8 cellular contexts compared by ENCODE assay signal in the genomic region with DNA sequence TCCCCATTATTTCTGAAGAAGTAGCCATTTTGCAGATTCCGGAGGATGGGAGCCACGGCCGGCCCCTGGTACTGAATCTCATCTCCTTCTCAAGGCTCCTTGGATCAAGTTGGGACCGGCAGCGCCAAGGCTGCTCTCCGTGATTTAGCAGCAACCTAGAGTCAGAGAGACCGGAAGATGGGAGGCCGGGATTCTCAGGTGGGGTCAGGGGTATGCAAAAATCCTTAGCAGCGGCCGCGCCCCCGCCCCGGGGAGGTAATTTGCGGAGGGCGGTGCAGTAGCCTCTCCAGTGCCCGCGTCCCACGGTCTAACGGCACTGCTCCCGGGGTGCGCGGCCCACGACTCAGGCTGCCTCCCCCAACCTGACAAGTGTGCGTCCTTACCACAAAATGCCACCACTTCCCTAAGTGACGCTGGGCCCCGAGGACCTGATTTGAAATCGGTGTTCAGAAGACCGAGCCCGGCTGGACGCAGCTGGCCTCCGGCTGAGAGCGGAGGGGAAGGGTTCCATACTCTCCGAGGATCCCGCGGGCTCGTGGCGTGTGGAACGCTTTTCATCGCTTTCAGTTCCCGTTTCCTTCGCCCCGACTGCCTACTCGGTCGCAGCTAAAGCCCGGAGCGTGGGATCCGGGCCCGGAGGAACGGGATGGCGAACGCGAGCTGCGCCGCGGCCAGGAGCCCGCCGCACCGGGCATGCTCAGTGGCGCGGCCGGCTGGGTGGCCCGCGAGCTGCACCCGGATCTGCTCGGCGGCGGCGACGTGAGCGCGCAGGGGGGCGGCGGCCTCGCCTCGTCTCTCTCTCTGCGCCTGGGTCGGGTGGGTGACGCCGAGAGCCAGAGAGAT. TPM values are rescaled to one million over a fixed set of nuclear protein-coding genes. Genes with fewer than 3 reads are reported as not detected.
A peak's percentile ranks its signal among the peaks of the same experiment; 100 is the strongest.
DNase-seq lines count a peak whose midpoint lies in the region; ATAC-seq and TF ChIP-seq lines count a peak whose summit lies in the region.

A gene with protein sequence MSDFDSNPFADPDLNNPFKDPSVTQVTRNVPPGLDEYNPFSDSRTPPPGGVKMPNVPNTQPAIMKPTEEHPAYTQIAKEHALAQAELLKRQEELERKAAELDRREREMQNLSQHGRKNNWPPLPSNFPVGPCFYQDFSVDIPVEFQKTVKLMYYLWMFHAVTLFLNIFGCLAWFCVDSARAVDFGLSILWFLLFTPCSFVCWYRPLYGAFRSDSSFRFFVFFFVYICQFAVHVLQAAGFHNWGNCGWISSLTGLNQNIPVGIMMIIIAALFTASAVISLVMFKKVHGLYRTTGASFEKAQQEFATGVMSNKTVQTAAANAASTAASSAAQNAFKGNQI (plus strand): TSS at position 787 of the 843 bp plus-strand sequence. CDS start 55 bp downstream, at position 842.

- WGBS in endodermal cell (ENCODE audit: insufficient coverage in 1 of 2, insufficient read length in 1 of 2), 2 experiments: 0 to 1% methylated on average over 28 to 79 of the region's 79 CpGs
- WGBS in mesodermal cell (ENCODE audit: insufficient coverage in 2 of 2), 2 experiments: 0% methylated on average over 45 to 75 of the region's 79 CpGs

- peak; percentile 60 for TF ChIP-seq CTCF in endodermal cell (conservative IDR thresholded peaks at IDR 0.05)

- H3K4me1 Mint-ChIP-seq in activated CD8-positive, alpha-beta memory T cell treated with anti-CD3 and anti-CD28 coated beads, Interleukin-2, amount 10 ng/mL, durations not matched to agents 7 days and 5 days: peaks cover 25% of the 10 kb centered on the region
- peaks cover 26% of the 10 kb centered on the region for H3K4me1 Mint-ChIP-seq in endodermal cell

- H3K9me3 Mint-ChIP-seq in activated CD8-positive, alpha-beta memory T cell treated with anti-CD3 and anti-CD28 coated beads, Interleukin-2, amount 10 ng/mL, durations not matched to agents 7 days and 5 days (ENCODE audit: low read depth): no peaks in the 10 kb centered on the region
- H3K9me3 Mint-ChIP-seq in endodermal cell: no peaks in the 10 kb centered on the region

- H3K36me3 Mint-ChIP-seq in activated CD8-positive, alpha-beta memory T cell treated with anti-CD3 and anti-CD28 coated beads, Interleukin-2, amount 10 ng/mL, durations not matched to agents 7 days and 5 days: peaks cover 16% of the 10 kb centered on the region
- peaks cover 3% of the 10 kb centered on the region for H3K36me3 Mint-ChIP-seq in endodermal cell (ENCODE audit: low read depth)

- CTCF ChIA-PET in activated CD8-positive, alpha-beta memory T cell treated with anti-CD3 and anti-CD28 coated beads, Interleukin-2, amount 10 ng/mL, durations not matched to agents 7 days and 5 days (lab: Charles Lee): interaction anchor here (1.0 to 2.2 kb wide), 3 partner anchors 17 to 116 kb away, joined by 3 to 23 read pairs (median 3); a partner anchor contains a TSS

- no peaks in the 10 kb centered on the region for H3K27me3 ChIP-seq in endodermal cell (ENCODE audit: control insufficient read depth, insufficient read depth, low read length, poor library complexity, severe bottlenecking)

- peak within 1 kb of the TSS; percentile 82 for H3K27ac ChIP-seq in endodermal cell (ENCODE audit: low read depth, low read length)
- peak within 1 kb of the TSS; percentile 88 for H3K27ac ChIP-seq in mesodermal cell (ENCODE audit: low read depth, low read length, severe bottlenecking)

- in situ Hi-C loops in Caki2 (cut with HindIII; ENCODE audit: low pct_unique_long_range_greater_than_20kb, low sequenced_read_pairs): no loop called here

- peak; percentile 77 for ATAC-seq in GM21360 (IDR thresholded peaks at IDR 0.05; ENCODE audit: unreplicated experiment)
- peak; percentile 94 for ATAC-seq in activated CD8-positive, alpha-beta memory T cell treated with anti-CD3 and anti-CD28 coated beads, Interleukin-2, amount 10 ng/mL, durations not matched to agents 7 days and 5 days

- no peaks in the 10 kb centered on the region for H3K27me3 Mint-ChIP-seq in activated CD8-positive, alpha-beta memory T cell treated with anti-CD3 and anti-CD28 coated beads, Interleukin-2, amount 10 ng/mL, durations not matched to agents 7 days and 5 days
- H3K27me3 Mint-ChIP-seq in endodermal cell (ENCODE audit: insufficient read depth): no peaks in the 10 kb centered on the region

- peak within 1 kb of the TSS; percentile 97 for H3K27ac Mint-ChIP-seq in activated CD8-positive, alpha-beta memory T cell treated with anti-CD3 and anti-CD28 coated beads, Interleukin-2, amount 10 ng/mL, durations not matched to agents 7 days and 5 days
- peak within 1 kb of the TSS; percentile 96 for H3K27ac Mint-ChIP-seq in endodermal cell

- DNase-seq in Caki2 (ENCODE audit: low read depth) (peak; percentile 85), HT1080 (ENCODE audit: low read depth) (peak; percentile 90), NOMO-1 treated with dmso at 0.1 percent for 144 hours (lab: John Stamatoyannopoulos, UW; ENCODE audit: unreplicated experiment) (peak; percentile 88), endodermal cell (peak; percentile 97)
- peak; percentile 93 for DNase-seq in activated CD8-positive, alpha-beta memory T cell treated with anti-CD3 and anti-CD28 coated beads, Interleukin-2, amount 10 ng/mL, durations not matched to agents 7 days and 5 days
- peak; percentile 80 to 86 for DNase-seq in stimulated activated CD8-positive, alpha-beta memory T cell treated with anti-CD3 and anti-CD28 coated beads, Interleukin-15, amount 100 ng/mL, for 4 hours (ENCODE audit: low read depth in 2 of 2)

- peaks cover 8% of the 10 kb centered on the region for H3K36me3 ChIP-seq in endodermal cell (ENCODE audit: control insufficient read depth, insufficient read depth, low read length)
- H3K36me3 ChIP-seq in mesodermal cell (ENCODE audit: control insufficient read depth, insufficient read depth, low read length): peaks cover 8% of the 10 kb centered on the region

- H3K4me3 ChIP-seq in endodermal cell (ENCODE audit: low read length) (peak within 1 kb of the TSS; percentile 94), mesodermal cell (ENCODE audit: extremely low read depth, insufficient read depth, low read length, poor library complexity, severe bottlenecking) (peak within 1 kb of the TSS; percentile 96)

- peak within 1 kb of the TSS; percentile 78 for H3K9ac ChIP-seq in endodermal cell (ENCODE audit: extremely low read depth, low read length, poor library complexity, severe bottlenecking)

- peak within 1 kb of the TSS; percentile 85 for H3K4me3 Mint-ChIP-seq in activated CD8-positive, alpha-beta memory T cell treated with anti-CD3 and anti-CD28 coated beads, Interleukin-2, amount 10 ng/mL, durations not matched to agents 7 days and 5 days
- peak within 1 kb of the TSS; percentile 94 for H3K4me3 Mint-ChIP-seq in endodermal cell

- no peaks in the 10 kb centered on the region for H3K9me3 ChIP-seq in endodermal cell (ENCODE audit: control insufficient read depth, low read length)
- H3K9me3 ChIP-seq in mesodermal cell (ENCODE audit: control insufficient read depth, low read length): no peaks in the 10 kb centered on the region

- H3K4me1 ChIP-seq in endodermal cell (ENCODE audit: control insufficient read depth, insufficient read depth, low read length) (no peaks in the 10 kb centered on the region), mesodermal cell (ENCODE audit: control insufficient read depth, insufficient read depth, low read length, poor library complexity, severe bottlenecking) (peaks cover 4% of the 10 kb centered on the region)

RNA-seq across cellular contexts. Expression of the gene that starts here (rescaled TPM):
- 23.3 and 26.6 TPM in 2 replicates for total RNA-seq in Caki2 (2014; rRNA removed; shearing (Covaris generic); ENCODE audit: low replicate concordance)
- 17.5 and 29.6 TPM in 2 replicates for total RNA-seq in HT1080 (2014; rRNA removed; shearing (Covaris generic))
- 29.5 and 39.3 TPM in 2 replicates for polyA plus RNA-seq in HT1080 (2015; cell fraction: cytosol; rRNA removed)
- 27.2 and 28.2 TPM in 2 replicates for polyA plus RNA-seq in HT1080 (2015; cell fraction: nucleus; rRNA removed)
- total RNA-seq in activated CD8-positive, alpha-beta memory T cell treated with anti-CD3 and anti-CD28 coated beads, Interleukin-2, amount 10 ng/mL, durations not matched to agents 7 days and 5 days: 10 to 100 TPM; 15.1 to 17.4 TPM
- 10 to 100 TPM; 53.3 to 56.4 TPM for total RNA-seq in endodermal cell
- 39.8 TPM for polyA plus RNA-seq in endodermal cell (2013, experiment 1 of 2)
- polyA plus RNA-seq in endodermal cell (2013, experiment 2 of 2): 37.1 TPM
- 38.6 TPM for polyA plus RNA-seq in mesodermal cell (2013, experiment 1 of 2)
- 36.6 TPM for polyA plus RNA-seq in mesodermal cell (2013, experiment 2 of 2)

Comparison
In these comparisons a context has a peak if more than half of its experiments do, and no peak if none do; other contexts are left out.
1. Peak in every context shown above with its lines: DNase-seq, ATAC-seq, H3K4me3 ChIP-seq and H3K27ac ChIP-seq.